Comparison of ENCODE assay signal across 1 cellular context in the genomic region with DNA sequence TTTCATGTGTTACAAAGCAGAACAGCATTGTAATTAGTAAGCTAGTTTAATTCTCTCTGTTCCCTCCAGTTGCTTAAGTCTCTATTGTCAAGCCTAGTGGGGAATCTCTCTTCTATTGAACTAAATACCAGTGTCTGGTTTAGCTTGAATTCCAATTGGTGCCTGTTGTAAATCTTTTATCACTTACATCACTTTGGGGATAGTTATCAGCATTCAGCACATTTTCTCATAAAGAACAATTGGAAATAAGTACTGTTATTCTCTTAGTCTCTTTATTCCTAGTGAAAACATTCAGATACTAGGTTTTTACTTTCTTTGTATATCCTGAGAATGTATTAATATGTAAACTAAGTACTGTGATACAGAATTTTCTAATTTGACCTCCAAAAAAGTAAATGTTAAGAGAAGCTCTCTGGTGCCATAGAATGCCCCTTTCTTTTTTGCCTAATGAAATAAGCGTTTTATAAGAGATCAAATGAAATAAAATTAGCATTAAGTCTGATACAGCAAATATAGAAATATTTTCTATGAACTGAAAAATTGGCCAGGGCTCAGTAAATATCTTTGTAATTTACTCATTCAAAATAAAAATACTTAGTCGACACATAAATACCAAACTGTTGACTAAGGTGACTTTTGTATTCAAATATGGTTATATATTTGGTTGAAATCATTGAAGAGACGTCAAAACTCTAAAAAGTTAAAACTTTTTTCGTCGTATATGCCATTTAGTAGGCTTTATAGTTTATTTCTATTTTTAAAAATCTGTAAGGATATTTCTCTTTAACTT.
TF ChIP-seq lines count a peak whose summit lies in the region.

No MANE protein-coding gene starts in this region.

TF ChIP-seq in H1, 55 proteins besides CTCF, POLR2A, EP300 and RAD21:
- peak; percentile 30; the same call in 1 of the 2 replicates for TF ChIP-seq CEBPB (IDR thresholded peaks at IDR 0.05; ENCODE audit: low read depth, low read length)
- TF ChIP-seq CHD7 (IDR thresholded peaks at IDR 0.05; ENCODE audit: insufficient replicate concordance, low read length) = peak; percentile 70
- no peak for TF ChIP-seq NRF1 (IDR thresholded peaks at IDR 0.05; ENCODE audit: low read depth, low read length)
